Comparison of ENCODE assay signal across 17 cellular contexts in the genomic region with DNA sequence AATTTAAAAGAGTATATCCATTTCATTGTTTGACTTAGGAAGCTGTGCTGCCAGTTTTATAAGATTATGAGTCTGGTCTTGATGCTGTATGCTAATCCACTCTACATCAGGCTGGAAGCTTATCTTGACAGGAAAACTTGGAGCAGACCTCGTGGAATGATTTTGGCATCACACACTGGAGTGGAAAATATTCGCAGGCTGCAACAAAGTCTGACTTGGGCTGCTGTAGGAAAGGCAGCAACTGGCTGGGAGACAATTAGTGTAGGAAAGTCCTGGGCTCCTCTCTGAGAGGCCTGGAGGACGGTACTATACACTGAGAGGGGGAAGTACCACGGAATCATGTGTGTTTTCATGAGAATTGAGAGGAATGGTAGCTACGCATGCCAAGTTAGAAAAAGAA.
"Had no signal": no experiment of that assay in that cellular context is flagged by ENCODE, and none has a peak within 500 bp of the region (broad histone marks: within the 10 kb centered on the region; RNA-seq: fewer than 3 reads in every experiment).

No MANE protein-coding gene starts in this region.

- DNase-seq: activated CD4-positive, alpha-beta T cell treated with anti-CD3 and anti-CD28 coated beads for 36 hours; activated CD8-positive, alpha-beta memory T cell treated with anti-CD3 and anti-CD28 coated beads, Interleukin-2, amount 50 U/mL, for 4 hours; activated CD8-positive, alpha-beta T cell treated with anti-CD3 and anti-CD28 coated beads for 36 hours; activated gamma-delta T cell; activated naive CD8-positive, alpha-beta T cell treated with anti-CD3 and anti-CD28 coated beads for 36 hours; activated T-cell treated with anti-CD3 and anti-CD28 coated beads, Interleukin-2, amount 50 U/mL, for 48 hours; amygdala; mammary epithelial cell; naive B cell; pancreas; stimulated activated CD4-positive, alpha-beta T cell treated with anti-CD3 and anti-CD28 coated beads, Interleukin-2, amount 100 ng/mL, for 48 hours; T-helper 17 cell; WERI-Rb-1 had no signal

- H3K4me3 Mint-ChIP-seq: activated CD4-positive, alpha-beta T cell treated with anti-CD3 and anti-CD28 coated beads for 36 hours; activated CD8-positive, alpha-beta T cell treated with anti-CD3 and anti-CD28 coated beads for 36 hours; activated naive CD8-positive, alpha-beta T cell treated with anti-CD3 and anti-CD28 coated beads for 36 hours; naive B cell; stimulated activated memory B cell treated with anti-CD40 and anti-IgM and Interleukin-4, amounts not matched to agents 10 μg/mL and 1 μg/mL and 100 μg/mL, for 72 hours; T-helper 17 cell had no signal

- H3K27ac Mint-ChIP-seq: activated CD4-positive, alpha-beta T cell treated with anti-CD3 and anti-CD28 coated beads for 36 hours; activated CD8-positive, alpha-beta T cell treated with anti-CD3 and anti-CD28 coated beads for 36 hours; activated naive CD8-positive, alpha-beta T cell treated with anti-CD3 and anti-CD28 coated beads for 36 hours; stimulated activated memory B cell treated with anti-CD40 and anti-IgM and Interleukin-4, amounts not matched to agents 10 μg/mL and 1 μg/mL and 100 μg/mL, for 72 hours; T-helper 17 cell had no signal

- H3K27ac ChIP-seq: breast epithelium, pancreas, tibial nerve, vagina, WERI-Rb-1 had no signal

- H3K9me3 ChIP-seq: breast epithelium, pancreas, vagina had no signal

- H3K27me3 ChIP-seq: breast epithelium, pancreas, tibial nerve, vagina had no signal

- ATAC-seq: activated CD4-positive, alpha-beta T cell treated with anti-CD3 and anti-CD28 coated beads for 36 hours; activated CD8-positive, alpha-beta T cell treated with anti-CD3 and anti-CD28 coated beads for 36 hours; pancreas; stimulated activated memory B cell treated with anti-CD40 and anti-IgM and Interleukin-4, amounts not matched to agents 10 μg/mL and 1 μg/mL and 100 μg/mL, for 72 hours; T-helper 17 cell had no signal

- H3K36me3 ChIP-seq: breast epithelium, pancreas, tibial nerve, vagina, WERI-Rb-1 had no signal

- H3K9me3 Mint-ChIP-seq: activated CD8-positive, alpha-beta T cell treated with anti-CD3 and anti-CD28 coated beads for 36 hours had no signal

- H3K27me3 Mint-ChIP-seq: activated CD4-positive, alpha-beta T cell treated with anti-CD3 and anti-CD28 coated beads for 36 hours; activated CD8-positive, alpha-beta T cell treated with anti-CD3 and anti-CD28 coated beads for 36 hours; activated naive CD8-positive, alpha-beta T cell treated with anti-CD3 and anti-CD28 coated beads for 36 hours; naive B cell; stimulated activated memory B cell treated with anti-CD40 and anti-IgM and Interleukin-4, amounts not matched to agents 10 μg/mL and 1 μg/mL and 100 μg/mL, for 72 hours; T-helper 17 cell had no signal

- H3K4me3 ChIP-seq: breast epithelium, pancreas, tibial nerve, vagina had no signal

- H3K4me1 ChIP-seq: breast epithelium, pancreas had no signal

- H3K36me3 Mint-ChIP-seq: activated naive CD8-positive, alpha-beta T cell treated with anti-CD3 and anti-CD28 coated beads for 36 hours; naive B cell; stimulated activated memory B cell treated with anti-CD40 and anti-IgM and Interleukin-4, amounts not matched to agents 10 μg/mL and 1 μg/mL and 100 μg/mL, for 72 hours had no signal

- H3K4me1 Mint-ChIP-seq: activated CD4-positive, alpha-beta T cell treated with anti-CD3 and anti-CD28 coated beads for 36 hours; activated naive CD8-positive, alpha-beta T cell treated with anti-CD3 and anti-CD28 coated beads for 36 hours; naive B cell; stimulated activated memory B cell treated with anti-CD40 and anti-IgM and Interleukin-4, amounts not matched to agents 10 μg/mL and 1 μg/mL and 100 μg/mL, for 72 hours; T-helper 17 cell had no signal
